Comparison of ENCODE assay signal across 8 cellular contexts in the genomic region with DNA sequence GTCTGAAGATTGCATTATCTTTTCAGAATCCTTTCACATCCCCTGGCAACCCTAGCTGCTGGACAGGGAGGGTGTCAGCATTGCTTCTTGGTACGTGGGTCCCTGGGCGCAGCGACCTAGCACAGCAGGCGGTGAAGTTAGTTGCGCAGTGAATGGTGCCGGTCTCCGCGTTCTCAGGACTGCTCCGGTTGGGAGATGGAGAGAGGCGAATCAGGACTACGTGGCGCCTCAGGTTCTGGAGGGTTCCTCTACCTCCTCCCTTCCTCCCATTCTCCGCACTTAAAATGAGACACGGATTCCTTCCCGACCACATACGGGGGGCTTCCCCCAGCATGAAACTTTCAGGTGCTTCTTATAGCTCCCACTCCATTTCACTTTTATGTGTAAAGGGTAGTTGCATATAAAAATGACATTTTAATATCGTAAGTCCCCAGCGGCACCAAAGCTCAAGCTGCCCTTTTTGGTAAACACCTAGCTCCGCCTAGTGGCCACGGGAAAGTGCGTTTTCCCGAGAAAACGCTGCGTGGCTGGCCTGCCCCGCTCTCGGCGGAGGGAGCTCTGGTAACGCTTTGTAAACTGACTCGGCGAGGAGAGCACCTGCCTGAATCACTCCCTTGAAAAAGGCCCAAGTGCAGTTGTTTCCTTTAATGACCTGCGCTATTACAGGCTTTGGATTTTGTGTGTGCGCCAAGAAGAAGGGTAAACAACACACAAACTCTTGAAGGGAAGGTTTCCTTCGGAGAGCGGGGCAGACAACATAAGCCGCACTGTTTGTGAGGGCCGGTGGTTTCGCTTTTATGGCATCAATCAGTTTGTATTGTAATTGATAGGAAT. TPM values are rescaled to one million over a fixed set of nuclear protein-coding genes. Genes with fewer than 3 reads are reported as not detected.
DNase-seq lines count a peak whose midpoint lies in the region; ATAC-seq and TF ChIP-seq lines count a peak whose summit lies in the region.

No MANE protein-coding gene starts in this region.

- H3K4me2 ChIP-seq in SK-N-SH, result 0 out of 2 replicates have a peak overlapping the region, but pooled peaks have one; percentile 27

- no peak overlapping the region for H2AFZ ChIP-seq in SK-N-SH (ENCODE audit: low read depth)

- H3K36me3 ChIP-seq in SK-N-SH (replicated peaks in 1 of 2; ENCODE audit: control insufficient read depth in 1 of 2, insufficient read depth in 2 of 2, low read length in 1 of 2), result no peaks in the 10 kb centered on the region

- no peaks in the 10 kb centered on the region for H3K27me3 Mint-ChIP-seq in activated naive CD4-positive, alpha-beta T cell treated with anti-CD3 and anti-CD28 coated beads for 36 hours (ENCODE audit: low read depth)

- H3K4me1 ChIP-seq in SK-N-SH (ENCODE audit: control insufficient read depth in 1 of 2, insufficient read depth in 2 of 2, low read depth in 1 of 2, low read length in 1 of 2), result peaks cover 0 to 4% of the 10 kb centered on the region in 2 experiments; a peak in 1 of 4 replicates

- H3K27ac ChIP-seq in C4-2B (peak overlapping the region; percentile 44), SK-N-SH (ENCODE audit: low read depth in 2 of 2, low read length in 1 of 2) (no peak overlapping the region)

- peaks cover 4% of the 10 kb centered on the region for H3F3A ChIP-seq in SK-N-SH (replicated peaks; ENCODE audit: insufficient read depth)

- peak; percentile 46 for ATAC-seq in GM19463 (IDR thresholded peaks at IDR 0.05; ENCODE audit: unreplicated experiment)

- no peak overlapping the region for H3K27ac Mint-ChIP-seq in activated naive CD4-positive, alpha-beta T cell treated with anti-CD3 and anti-CD28 coated beads for 36 hours

- peak overlapping the region; percentile 65 for H3K4me3 Mint-ChIP-seq in activated naive CD4-positive, alpha-beta T cell treated with anti-CD3 and anti-CD28 coated beads for 36 hours

- H3K9me2 ChIP-seq in SK-N-SH, result no peaks in the 10 kb centered on the region

- POLR2A ChIA-PET in SK-N-SH (lab: Yijun Ruan, JAX), result interaction anchor here (0.7 kb wide), 1 partner anchor 61 kb away, joined by 3 read pairs; a partner anchor contains a TSS

- H4K20me1 ChIP-seq in SK-N-SH (ENCODE audit: insufficient read depth), result no peaks in the 10 kb centered on the region

- intact Hi-C loops in activated naive CD4-positive, alpha-beta T cell treated with anti-CD3 and anti-CD28 coated beads for 36 hours (cut with micrococcal nuclease), result loop anchor here (1.0 to 5.0 kb wide), 15 partner anchors 61 to 672 kb away; a partner anchor contains a TSS

- no peaks in the 10 kb centered on the region for H3K79me2 ChIP-seq in SK-N-SH (ENCODE audit: insufficient read depth)

- peak; percentile 85 for TF ChIP-seq RAD21 in SK-N-SH (IDR thresholded peaks at IDR 0.05; ENCODE audit: low read length)

- H3K4me1 Mint-ChIP-seq in activated naive CD4-positive, alpha-beta T cell treated with anti-CD3 and anti-CD28 coated beads for 36 hours (ENCODE audit: low read depth), result peaks cover 32% of the 10 kb centered on the region

- peak; percentile 96 for TF ChIP-seq CTCF in C4-2B (conservative IDR thresholded peaks at IDR 0.05)
- peak; percentile 98 for TF ChIP-seq CTCF in LNCaP clone FGC (IDR thresholded peaks at IDR 0.05; ENCODE audit: control insufficient read depth, extremely low read depth, insufficient read depth)
- peak; percentile 90 for TF ChIP-seq CTCF in SK-N-SH (IDR thresholded peaks at IDR 0.05)

- no peak for TF ChIP-seq EP300 in SK-N-SH (IDR thresholded peaks at IDR 0.05; ENCODE audit: borderline replicate concordance in 1 of 2, low read depth in 1 of 2, low read length in 1 of 2)

- H3K9me3 ChIP-seq in SK-N-SH, result no peaks in the 10 kb centered on the region

- H3K36me3 Mint-ChIP-seq in activated naive CD4-positive, alpha-beta T cell treated with anti-CD3 and anti-CD28 coated beads for 36 hours (ENCODE audit: low read depth), result no peaks in the 10 kb centered on the region

- H3K4me3 ChIP-seq in LNCaP clone FGC (ENCODE audit: low read depth, low read length) (peak overlapping the region; percentile 45), SK-N-SH (ENCODE audit: low read depth in 2 of 2, low read length in 1 of 2) (peak overlapping the region; percentile 21 to 42; a peak in 2 of 4 replicates)

- H3K27me3 ChIP-seq in SK-N-SH (ENCODE audit: insufficient read depth), result no peaks in the 10 kb centered on the region

- DNase-seq in LNCaP clone FGC (ENCODE audit: low read depth) (peak; percentile 79), SK-N-SH (peak; percentile 80), germinal center (ENCODE audit: low spot score) (peak; percentile 58), nucleus accumbens (lab: John Stamatoyannopoulos, UW) (peak in 52 of 56 donors; percentile 23 to 89 (median 67)), stromal cell of bone marrow (ENCODE audit: low read depth) (peak; percentile 66)
- peak; percentile 92 for DNase-seq in activated naive CD4-positive, alpha-beta T cell treated with anti-CD3 and anti-CD28 coated beads for 36 hours

- WGBS in SK-N-SH (ENCODE audit: low lambda C conversion rate), result 29% methylated on average over 25 of the region's 37 CpGs

- no peak overlapping the region for H3K9ac ChIP-seq in SK-N-SH

- CTCF ChIA-PET in SK-N-SH (lab: Yijun Ruan, JAX), result interaction anchor here (0.6 to 3.6 kb wide), 65 partner anchors 8 to 1050 kb away, joined by 3 to 37 read pairs (median 4); a partner anchor contains a TSS
- CTCF ChIA-PET in activated naive CD4-positive, alpha-beta T cell treated with anti-CD3 and anti-CD28 coated beads for 36 hours (lab: Charles Lee), result interaction anchor here (0.7 to 4.3 kb wide), 42 partner anchors 10 to 1162 kb away, joined by 3 to 68 read pairs (median 5); a partner anchor contains a TSS

- no peaks in the 10 kb centered on the region for H3K9me3 Mint-ChIP-seq in activated naive CD4-positive, alpha-beta T cell treated with anti-CD3 and anti-CD28 coated beads for 36 hours

TF ChIP-seq in SK-N-SH, 30 proteins besides CTCF, POLR2A, EP300 and RAD21:
- peak; percentile 23 for TF ChIP-seq CHD2 (IDR thresholded peaks at IDR 0.05; ENCODE audit: low read length, partially characterized antibody)
- no peak for TF ChIP-seq TAF1 (IDR thresholded peaks at IDR 0.05; ENCODE audit: borderline replicate concordance, low read depth, low read length)
- TF ChIP-seq NFIC (IDR thresholded peaks at IDR 0.05; ENCODE audit: borderline replicate concordance), result no peak
- peak; percentile 53; the same call in 1 of the 2 replicates for TF ChIP-seq RCOR1 (IDR thresholded peaks at IDR 0.05; ENCODE audit: low read length)
- peak; percentile 89 for TF ChIP-seq SMC3 (IDR thresholded peaks at IDR 0.05; ENCODE audit: low read depth, low read length)
- TF ChIP-seq, protein P1, sequence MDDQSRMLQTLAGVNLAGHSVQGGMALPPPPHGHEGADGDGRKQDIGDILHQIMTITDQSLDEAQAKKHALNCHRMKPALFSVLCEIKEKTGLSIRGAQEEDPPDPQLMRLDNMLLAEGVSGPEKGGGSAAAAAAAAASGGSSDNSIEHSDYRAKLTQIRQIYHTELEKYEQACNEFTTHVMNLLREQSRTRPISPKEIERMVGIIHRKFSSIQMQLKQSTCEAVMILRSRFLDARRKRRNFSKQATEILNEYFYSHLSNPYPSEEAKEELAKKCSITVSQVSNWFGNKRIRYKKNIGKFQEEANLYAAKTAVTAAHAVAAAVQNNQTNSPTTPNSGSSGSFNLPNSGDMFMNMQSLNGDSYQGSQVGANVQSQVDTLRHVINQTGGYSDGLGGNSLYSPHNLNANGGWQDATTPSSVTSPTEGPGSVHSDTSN (IDR thresholded peaks at IDR 0.05), result no peak
- 0 out of 2 replicates have a peak, but pooled peaks have one; percentile 16 for TF ChIP-seq NRF1 (IDR thresholded peaks at IDR 0.05; ENCODE audit: low read depth, low read length)
- TF ChIP-seq, protein P2, sequence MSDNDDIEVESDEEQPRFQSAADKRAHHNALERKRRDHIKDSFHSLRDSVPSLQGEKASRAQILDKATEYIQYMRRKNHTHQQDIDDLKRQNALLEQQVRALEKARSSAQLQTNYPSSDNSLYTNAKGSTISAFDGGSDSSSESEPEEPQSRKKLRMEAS (IDR thresholded peaks at IDR 0.05; ENCODE audit: low read depth), result peak; percentile 47; the same call in 1 of the 2 replicates
- TF ChIP-seq, protein P3, sequence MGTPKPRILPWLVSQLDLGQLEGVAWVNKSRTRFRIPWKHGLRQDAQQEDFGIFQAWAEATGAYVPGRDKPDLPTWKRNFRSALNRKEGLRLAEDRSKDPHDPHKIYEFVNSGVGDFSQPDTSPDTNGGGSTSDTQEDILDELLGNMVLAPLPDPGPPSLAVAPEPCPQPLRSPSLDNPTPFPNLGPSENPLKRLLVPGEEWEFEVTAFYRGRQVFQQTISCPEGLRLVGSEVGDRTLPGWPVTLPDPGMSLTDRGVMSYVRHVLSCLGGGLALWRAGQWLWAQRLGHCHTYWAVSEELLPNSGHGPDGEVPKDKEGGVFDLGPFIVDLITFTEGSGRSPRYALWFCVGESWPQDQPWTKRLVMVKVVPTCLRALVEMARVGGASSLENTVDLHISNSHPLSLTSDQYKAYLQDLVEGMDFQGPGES (IDR thresholded peaks at IDR 0.05; ENCODE audit: low read depth, low read length), result no peak
- no peak for TF ChIP-seq RXRA (IDR thresholded peaks at IDR 0.05; ENCODE audit: borderline replicate concordance, low read depth)

RNA-seq across cellular contexts. Expression of a gene that starts 32.9 kb away (rescaled TPM):
- polyA plus RNA-seq in SK-N-SH (2012; rRNA removed), result 0.03 TPM in 1 of 2 replicates, not detected in the other
- 0.01 TPM in 2 replicates for polyA plus RNA-seq in SK-N-SH (2012; cell fraction: cytosol; rRNA removed)
- polyA plus RNA-seq in SK-N-SH (2012; cell fraction: nucleus; rRNA removed), result 0.07 and 0.08 TPM in 2 replicates
- not detected for total RNA-seq in activated naive CD4-positive, alpha-beta T cell treated with anti-CD3 and anti-CD28 coated beads for 36 hours
